Comparison of ENCODE assay signal across 8 cellular contexts in the genomic region with DNA sequence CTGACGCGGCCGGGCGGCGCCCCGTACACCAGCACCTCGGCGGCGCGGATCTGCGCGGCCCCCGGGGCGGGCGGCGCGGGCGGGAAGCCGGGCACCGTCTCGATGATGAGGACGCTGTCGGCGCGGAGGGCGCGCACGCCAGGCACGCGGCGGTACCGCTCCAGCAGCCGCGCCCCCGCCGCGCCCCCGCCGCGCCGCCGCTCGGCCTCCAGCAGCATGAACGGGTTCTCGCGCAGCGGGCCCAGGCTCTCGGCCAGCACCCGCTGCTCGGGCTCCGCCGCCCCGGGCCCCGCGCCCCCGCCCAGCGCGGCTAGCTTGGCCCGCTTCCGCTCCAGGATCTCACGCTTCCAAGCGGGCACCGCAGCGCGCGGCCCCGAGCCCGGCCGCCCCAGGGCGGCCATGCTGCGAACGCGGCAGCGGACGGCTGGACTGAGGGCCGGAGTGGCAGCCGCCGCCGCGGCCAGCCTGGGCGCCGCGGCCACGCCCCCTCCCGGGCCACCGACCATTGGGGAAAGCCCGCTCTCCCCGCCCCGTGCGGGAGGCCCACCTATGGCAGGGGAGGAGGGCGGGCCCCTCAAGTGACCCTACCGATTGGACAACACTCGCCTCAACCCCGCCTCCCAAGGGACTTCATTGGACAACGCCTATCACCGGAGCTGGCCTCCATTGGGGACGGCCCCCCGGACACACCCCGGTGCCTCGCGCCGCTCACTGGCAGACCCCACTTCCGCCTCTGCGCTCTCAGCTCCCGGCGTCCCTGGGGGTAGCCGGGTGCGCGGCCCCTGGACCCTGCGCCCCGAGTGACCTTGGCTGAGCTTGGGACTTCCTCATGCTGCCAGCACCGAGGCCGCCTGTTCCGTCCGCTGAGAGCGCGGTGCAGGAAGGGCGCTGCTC. TPM values are rescaled to one million over a fixed set of nuclear protein-coding genes. Genes with fewer than 3 reads are reported as not detected.
DNase-seq lines count a peak whose midpoint lies in the region; ATAC-seq and FAIRE-seq lines count a peak whose summit lies in the region.

A gene with protein sequence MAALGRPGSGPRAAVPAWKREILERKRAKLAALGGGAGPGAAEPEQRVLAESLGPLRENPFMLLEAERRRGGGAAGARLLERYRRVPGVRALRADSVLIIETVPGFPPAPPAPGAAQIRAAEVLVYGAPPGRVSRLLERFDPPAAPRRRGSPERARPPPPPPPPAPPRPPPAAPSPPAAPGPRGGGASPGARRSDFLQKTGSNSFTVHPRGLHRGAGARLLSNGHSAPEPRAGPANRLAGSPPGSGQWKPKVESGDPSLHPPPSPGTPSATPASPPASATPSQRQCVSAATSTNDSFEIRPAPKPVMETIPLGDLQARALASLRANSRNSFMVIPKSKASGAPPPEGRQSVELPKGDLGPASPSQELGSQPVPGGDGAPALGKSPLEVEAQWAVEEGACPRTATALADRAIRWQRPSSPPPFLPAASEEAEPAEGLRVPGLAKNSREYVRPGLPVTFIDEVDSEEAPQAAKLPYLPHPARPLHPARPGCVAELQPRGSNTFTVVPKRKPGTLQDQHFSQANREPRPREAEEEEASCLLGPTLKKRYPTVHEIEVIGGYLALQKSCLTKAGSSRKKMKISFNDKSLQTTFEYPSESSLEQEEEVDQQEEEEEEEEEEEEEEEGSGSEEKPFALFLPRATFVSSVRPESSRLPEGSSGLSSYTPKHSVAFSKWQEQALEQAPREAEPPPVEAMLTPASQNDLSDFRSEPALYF (minus strand): TSS at position 431 of the 894 bp plus-strand sequence. CDS start 30 bp downstream, at position 401.

- H2BK5ac ChIP-seq in mesendoderm (ENCODE audit: low read length), result peak within 1 kb of the TSS; percentile 23

- no peak within 1 kb of the TSS for H4K5ac ChIP-seq in mesendoderm (ENCODE audit: low read length)

- no peaks in the 10 kb centered on the region for H3K9me3 Mint-ChIP-seq in activated CD8-positive, alpha-beta memory T cell treated with anti-CD3 and anti-CD28 coated beads, Interleukin-2, amount 10 ng/mL, durations not matched to agents 7 days and 5 days (ENCODE audit: low read depth)

- no CpG with 5 or more reads among the region's 118 CpGs for WGBS in mesendoderm (ENCODE audit: extremely low coverage, insufficient coverage, low lambda C conversion rate)

- peaks cover 31% of the 10 kb centered on the region for H3K4me1 Mint-ChIP-seq in activated CD8-positive, alpha-beta memory T cell treated with anti-CD3 and anti-CD28 coated beads, Interleukin-2, amount 10 ng/mL, durations not matched to agents 7 days and 5 days

- H3K23ac ChIP-seq in mesendoderm (ENCODE audit: low read length), result peak within 1 kb of the TSS; percentile 45

- peaks cover 17% of the 10 kb centered on the region for H3K79me2 ChIP-seq in mesendoderm (ENCODE audit: control insufficient read depth, insufficient read depth, low read length)

- FAIRE-seq in HTR-8/SVneo (lab: Jason Lieb, UNC), result peak; percentile 86

- H2BK120ac ChIP-seq in mesendoderm (ENCODE audit: low read depth, low read length), result no peak within 1 kb of the TSS

- peak within 1 kb of the TSS; percentile 98 for H3K56ac ChIP-seq in mesendoderm (ENCODE audit: low read length)

- no peak within 1 kb of the TSS for H2AK5ac ChIP-seq in mesendoderm (ENCODE audit: low read length)

- H2BK15ac ChIP-seq in mesendoderm (replicated peaks; ENCODE audit: low read depth), result no peak within 1 kb of the TSS

- CTCF ChIA-PET in activated CD8-positive, alpha-beta memory T cell treated with anti-CD3 and anti-CD28 coated beads, Interleukin-2, amount 10 ng/mL, durations not matched to agents 7 days and 5 days (lab: Charles Lee), result interaction anchor here (0.6 to 8.1 kb wide), 12 partner anchors 8 to 154 kb away, joined by 3 to 55 read pairs (median 4); a partner anchor contains a TSS

- peak within 1 kb of the TSS; percentile 87 for H4K8ac ChIP-seq in mesendoderm (ENCODE audit: low read depth, low read length)

- H3K4me1 ChIP-seq in endocrine pancreas (ENCODE audit: control insufficient read depth, insufficient read depth, low read length), result peaks cover 8% of the 10 kb centered on the region
- peaks cover 4% of the 10 kb centered on the region for H3K4me1 ChIP-seq in mesendoderm (ENCODE audit: control insufficient read depth, low read depth, low read length)

- peaks cover 3% of the 10 kb centered on the region for H3K36me3 Mint-ChIP-seq in activated CD8-positive, alpha-beta memory T cell treated with anti-CD3 and anti-CD28 coated beads, Interleukin-2, amount 10 ng/mL, durations not matched to agents 7 days and 5 days

- H3K4me3 Mint-ChIP-seq in activated CD8-positive, alpha-beta memory T cell treated with anti-CD3 and anti-CD28 coated beads, Interleukin-2, amount 10 ng/mL, durations not matched to agents 7 days and 5 days, result peak within 1 kb of the TSS; percentile 85

- H3K4me2 ChIP-seq in mesendoderm (ENCODE audit: low read length), result peak within 1 kb of the TSS; percentile 81

- H3K18ac ChIP-seq in mesendoderm (ENCODE audit: low read length), result peak within 1 kb of the TSS; percentile 64

- peak within 1 kb of the TSS; percentile 83 for H3K27ac Mint-ChIP-seq in activated CD8-positive, alpha-beta memory T cell treated with anti-CD3 and anti-CD28 coated beads, Interleukin-2, amount 10 ng/mL, durations not matched to agents 7 days and 5 days

- peak; percentile 100 for DNase-seq in COLO829 (ENCODE audit: low spot score)
- peak; percentile 99 for DNase-seq in HTR-8/SVneo (ENCODE audit: insufficient read length, low spot score)
- peak; percentile 100 for DNase-seq in NOMO-1 treated with dmso at 0.1 percent for 144 hours (lab: John Stamatoyannopoulos, UW; ENCODE audit: unreplicated experiment)
- DNase-seq in activated CD8-positive, alpha-beta memory T cell treated with anti-CD3 and anti-CD28 coated beads, Interleukin-2, amount 10 ng/mL, durations not matched to agents 7 days and 5 days, result peak; percentile 100
- DNase-seq in mesendoderm, result peak; percentile 99
- peak; percentile 97 for DNase-seq in stimulated activated CD8-positive, alpha-beta memory T cell treated with anti-CD3 and anti-CD28 coated beads, Interleukin-15, amount 100 ng/mL, for 1 hour (ENCODE audit: low read depth)

- H3K9ac ChIP-seq in endocrine pancreas (ENCODE audit: control insufficient read depth, insufficient read depth, low read length) (peak within 1 kb of the TSS; percentile 73), mesendoderm (ENCODE audit: low read length) (peak within 1 kb of the TSS; percentile 94)

- peak within 1 kb of the TSS; percentile 76 for H3K4ac ChIP-seq in mesendoderm (ENCODE audit: low read depth, low read length)

- H3K27me3 ChIP-seq in endocrine pancreas (ENCODE audit: control insufficient read depth, insufficient read depth, low read length) (no peaks in the 10 kb centered on the region), mesendoderm (ENCODE audit: insufficient read depth, low read length, poor library complexity) (no peaks in the 10 kb centered on the region)

- H3K36me3 ChIP-seq in endocrine pancreas (ENCODE audit: control insufficient read depth, insufficient read depth, low read length) (no peaks in the 10 kb centered on the region), mesendoderm (ENCODE audit: control insufficient read depth, insufficient read depth, low read length) (no peaks in the 10 kb centered on the region)

- peak; percentile 81 for ATAC-seq in GM21367 (IDR thresholded peaks at IDR 0.05; ENCODE audit: unreplicated experiment)
- peak; percentile 95 for ATAC-seq in activated CD8-positive, alpha-beta memory T cell treated with anti-CD3 and anti-CD28 coated beads, Interleukin-2, amount 10 ng/mL, durations not matched to agents 7 days and 5 days

- no peak within 1 kb of the TSS for H3K4me3 ChIP-seq in endocrine pancreas (ENCODE audit: control insufficient read depth, insufficient read depth, low read length)
- H3K4me3 ChIP-seq in mesendoderm (ENCODE audit: low read length), result peak within 1 kb of the TSS; percentile 58

- no peaks in the 10 kb centered on the region for H3K9me3 ChIP-seq in endocrine pancreas (ENCODE audit: control insufficient read depth, low read length)

- peak within 1 kb of the TSS; percentile 68 for H3K27ac ChIP-seq in mesendoderm (ENCODE audit: low read depth, low read length)

- no peaks in the 10 kb centered on the region for H3K27me3 Mint-ChIP-seq in activated CD8-positive, alpha-beta memory T cell treated with anti-CD3 and anti-CD28 coated beads, Interleukin-2, amount 10 ng/mL, durations not matched to agents 7 days and 5 days

- peaks cover 24% of the 10 kb centered on the region for H3K79me1 ChIP-seq in mesendoderm (ENCODE audit: low read length)

RNA-seq across cellular contexts. Expression of the gene that starts here (rescaled TPM):
- 10 to 100 TPM; 11.1 to 13.3 TPM for total RNA-seq in activated CD8-positive, alpha-beta memory T cell treated with anti-CD3 and anti-CD28 coated beads, Interleukin-2, amount 10 ng/mL, durations not matched to agents 7 days and 5 days
- polyA plus RNA-seq in mesendoderm (2013, experiment 1 of 2), result 9.1 TPM
- polyA plus RNA-seq in mesendoderm (2013, experiment 2 of 2), result 9.0 TPM
